20 cellular contexts compared by ENCODE assay signal in the genomic region with DNA sequence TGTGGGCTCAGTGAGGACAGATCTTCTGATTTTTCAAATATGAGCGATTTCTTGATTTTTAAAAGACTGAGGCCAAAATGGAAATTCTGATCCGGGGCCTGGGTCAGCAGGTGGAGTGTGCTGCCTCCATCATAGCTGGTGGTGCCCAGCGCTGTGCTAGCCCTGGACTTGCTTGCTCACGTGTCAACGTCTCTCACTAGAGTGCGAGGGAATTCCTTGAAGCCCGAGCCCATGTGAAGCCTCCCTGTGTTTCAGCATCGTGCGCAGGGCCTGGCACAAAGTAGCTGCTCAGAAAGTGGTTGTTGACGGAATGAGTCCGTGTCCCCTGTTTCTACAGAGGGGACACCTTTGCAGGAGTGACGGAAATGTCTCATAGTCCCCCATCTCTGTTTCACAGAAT. TPM values are rescaled to one million over a fixed set of nuclear protein-coding genes. Genes with fewer than 3 reads are reported as not detected.
A peak's percentile ranks its signal among the peaks of the same experiment; 100 is the strongest.
DNase-seq lines count a peak whose midpoint lies in the region; ATAC-seq and TF ChIP-seq lines count a peak whose summit lies in the region.
"Had no signal": no experiment of that assay in that cellular context is flagged by ENCODE, and none has a peak within 500 bp of the region (broad histone marks: within the 10 kb centered on the region; RNA-seq: fewer than 3 reads in every experiment).

No MANE protein-coding gene starts in this region.

- H3K4me1 Mint-ChIP-seq in activated CD4-positive, alpha-beta T cell treated with anti-CD3 and anti-CD28 coated beads for 36 hours: peaks cover 76% of the 10 kb centered on the region
- peaks cover 73% of the 10 kb centered on the region for H3K4me1 Mint-ChIP-seq in central memory CD8-positive, alpha-beta T cell
- peaks cover 36% of the 10 kb centered on the region for H3K4me1 Mint-ChIP-seq in progenitor cell of endocrine pancreas (ENCODE audit: low read depth)

- H3K14ac ChIP-seq in IMR-90 (replicated peaks; ENCODE audit: low read depth, low read length): no peak overlapping the region

- TF ChIP-seq CTCF in IMR-90 (conservative IDR thresholded peaks at IDR 0.05; ENCODE audit: low read depth, low read length) (no peak), progenitor cell of endocrine pancreas (IDR thresholded peaks at IDR 0.05; ENCODE audit: unreplicated experiment) (no peak), PC-3 (conservative IDR thresholded peaks at IDR 0.05; ENCODE audit: low read depth, low read length) (no peak)

- H3K27me3 Mint-ChIP-seq in activated CD4-positive, alpha-beta T cell treated with anti-CD3 and anti-CD28 coated beads for 36 hours: no peaks in the 10 kb centered on the region
- no peaks in the 10 kb centered on the region for H3K27me3 Mint-ChIP-seq in central memory CD8-positive, alpha-beta T cell
- H3K27me3 Mint-ChIP-seq in progenitor cell of endocrine pancreas: no peaks in the 10 kb centered on the region
- H3K27me3 Mint-ChIP-seq: B cell had no signal

- DNase-seq in activated CD4-positive, alpha-beta T cell treated with anti-CD3 and anti-CD28 coated beads for 36 hours: no peak
- no peak for DNase-seq in activated CD4-positive, alpha-beta T cell treated with anti-CD3 and anti-CD28 coated beads, Interleukin-2, amount 50 U/mL, for 48 hours
- DNase-seq in IMR-90: no peak
- DNase-seq in central memory CD8-positive, alpha-beta T cell (ENCODE audit: low spot score in 2 of 2): no peak
- no peak for DNase-seq in progenitor cell of endocrine pancreas (ENCODE audit: low spot score, unreplicated experiment)
- no peak for DNase-seq in amygdala (lab: John Stamatoyannopoulos, UW)
- no peak for DNase-seq in PC-3
- DNase-seq: activated CD4-positive, CD25-positive, alpha-beta regulatory T cell treated with anti-CD3 and anti-CD28 coated beads, Interleukin-2, amount 50 U/mL, for 72 hours; activated naive CD4-positive, alpha-beta T cell treated with anti-CD3 and anti-CD28 coated beads, Interleukin-2, amount 50 U/mL, for 16 hours; brain microvascular endothelial cell; NCI-H510A; RPMI8226; small intestine; stimulated activated CD4-positive, alpha-beta T cell treated with anti-CD3 and anti-CD28 coated beads, Interleukin-2, amount 100 ng/mL, for 48 hours had no signal

- H3K4me3 ChIP-seq in IMR-90 (ENCODE audit: insufficient read depth, low read depth, low read length): no peak overlapping the region
- H3K4me3 ChIP-seq in PC-3 (ENCODE audit: low read length): no peak overlapping the region
- H3K4me3 ChIP-seq: coronary artery, mucosa of descending colon, upper lobe of right lung had no signal

- H3K9ac ChIP-seq in IMR-90 (ENCODE audit: low read depth, low read length) (no peak overlapping the region), PC-3 (ENCODE audit: low read length) (no peak overlapping the region)

- H4K20me1 ChIP-seq in IMR-90 (ENCODE audit: insufficient read depth, low read length) (no peaks in the 10 kb centered on the region), PC-3 (ENCODE audit: low read length) (no peaks in the 10 kb centered on the region)

- H3K9me1 ChIP-seq in IMR-90 (ENCODE audit: insufficient read depth, low read length): peaks cover 22% of the 10 kb centered on the region

- H3K27ac ChIP-seq in IMR-90 (ENCODE audit: insufficient read depth, low read length) (no peak overlapping the region), PC-3 (ENCODE audit: low read length) (no peak overlapping the region)
- H3K27ac ChIP-seq: brain microvascular endothelial cell, coronary artery, upper lobe of right lung had no signal

- H2AFZ ChIP-seq in IMR-90 (replicated peaks; ENCODE audit: low read length, poor library complexity) (no peak overlapping the region), PC-3 (ENCODE audit: low read length) (no peak overlapping the region)

- no peak overlapping the region for H2BK20ac ChIP-seq in IMR-90 (ENCODE audit: low read depth, low read length)

- no peak overlapping the region for H4K5ac ChIP-seq in IMR-90 (ENCODE audit: low read depth, low read length)

- BruUV-seq in IMR-90 (replicated peaks; lab: Mats Ljungman, UMichigan) (no TSS peak), PC-3 (replicated peaks; lab: Mats Ljungman, UMichigan) (no TSS peak)

- H3K23ac ChIP-seq in IMR-90 (ENCODE audit: low read depth, low read length): no peak overlapping the region

- H3K9me2 ChIP-seq in PC-3 (replicated peaks; ENCODE audit: low read length): no peaks in the 10 kb centered on the region

- H2BK15ac ChIP-seq in IMR-90 (ENCODE audit: low read depth, low read length): peak overlapping the region; percentile 21; the same call in 1 of the 3 replicates

- H3K27me3 ChIP-seq in IMR-90 (ENCODE audit: control insufficient read depth, insufficient read depth, low read length) (peaks cover 4% of the 10 kb centered on the region; the same call in 1 of the 2 replicates), PC-3 (ENCODE audit: low read length) (no peaks in the 10 kb centered on the region)
- H3K27me3 ChIP-seq: brain microvascular endothelial cell, upper lobe of right lung had no signal

- H3K4me3 Mint-ChIP-seq in activated CD4-positive, alpha-beta T cell treated with anti-CD3 and anti-CD28 coated beads for 36 hours: no peak overlapping the region
- peak overlapping the region; percentile 70 for H3K4me3 Mint-ChIP-seq in central memory CD8-positive, alpha-beta T cell
- no peak overlapping the region for H3K4me3 Mint-ChIP-seq in progenitor cell of endocrine pancreas (ENCODE audit: low read depth)
- H3K4me3 Mint-ChIP-seq: B cell had no signal

- no peak overlapping the region for H2BK5ac ChIP-seq in IMR-90 (ENCODE audit: low read depth, low read length, poor library complexity, severe bottlenecking)

- peak overlapping the region; percentile 83 for H3K27ac Mint-ChIP-seq in activated CD4-positive, alpha-beta T cell treated with anti-CD3 and anti-CD28 coated beads for 36 hours
- peak overlapping the region; percentile 49 for H3K27ac Mint-ChIP-seq in central memory CD8-positive, alpha-beta T cell (ENCODE audit: low read depth)
- peak overlapping the region; percentile 26 for H3K27ac Mint-ChIP-seq in progenitor cell of endocrine pancreas
- H3K27ac Mint-ChIP-seq: B cell had no signal

- no peaks in the 10 kb centered on the region for H3K79me2 ChIP-seq in PC-3 (ENCODE audit: low read length)

- intact Hi-C loops in activated CD4-positive, alpha-beta T cell treated with anti-CD3 and anti-CD28 coated beads for 36 hours (cut with DNase I, micrococcal nuclease): loop anchor here in 1 of 2 experiments (10.0 kb wide), 2 partner anchors 239 to 871 kb away; a partner anchor contains a TSS
- intact Hi-C loops in IMR-90 (cut with micrococcal nuclease) (no loop called here), PC-3 (cut with micrococcal nuclease) (no loop called here)

- H3K9me3 ChIP-seq in IMR-90 (ENCODE audit: control insufficient read depth, insufficient read depth, low read length) (no peaks in the 10 kb centered on the region), PC-3 (ENCODE audit: low read length) (no peaks in the 10 kb centered on the region)
- H3K9me3 ChIP-seq: mucosa of descending colon, upper lobe of right lung had no signal

- WGBS in IMR-90 (ENCODE audit: extremely low coverage in 2 of 2, insufficient read length in 1 of 2), 2 experiments: 98% methylated on average over 7 of the region's 12 CpGs; no CpG with 5 or more reads in 1 of the 2 experiments

- no peak overlapping the region for H3K4ac ChIP-seq in IMR-90 (ENCODE audit: low read depth, low read length)

- H3K4me1 ChIP-seq in IMR-90 (ENCODE audit: control insufficient read depth, insufficient read depth, low read length): peaks cover 18% of the 10 kb centered on the region
- no peaks in the 10 kb centered on the region for H3K4me1 ChIP-seq in PC-3 (ENCODE audit: insufficient read depth, low read length)
- H3K4me1 ChIP-seq: upper lobe of right lung had no signal

- no peaks in the 10 kb centered on the region for H3F3A ChIP-seq in PC-3 (ENCODE audit: low read length, unreplicated experiment)

- H3K79me1 ChIP-seq in IMR-90 (ENCODE audit: low read depth in 1 of 2, low read length in 2 of 2): no peaks in the 10 kb centered on the region

- no peak overlapping the region for H3K18ac ChIP-seq in IMR-90 (ENCODE audit: low read depth, low read length)

- no peak overlapping the region for H3K56ac ChIP-seq in IMR-90 (ENCODE audit: extremely low read depth, insufficient read depth, low read length)

- no peak for TF ChIP-seq POLR2A in IMR-90 (IDR thresholded peaks at IDR 0.05; ENCODE audit: low read depth, low read length)

- dilution Hi-C loops in IMR-90 (cut with HindIII; ENCODE audit: low sequenced_read_pairs, unreplicated experiment): no loop called here

- no peaks in the 10 kb centered on the region for H3K9me3 Mint-ChIP-seq in activated CD4-positive, alpha-beta T cell treated with anti-CD3 and anti-CD28 coated beads for 36 hours (ENCODE audit: low read depth)
- no peaks in the 10 kb centered on the region for H3K9me3 Mint-ChIP-seq in central memory CD8-positive, alpha-beta T cell
- H3K9me3 Mint-ChIP-seq in progenitor cell of endocrine pancreas (ENCODE audit: low read depth): no peaks in the 10 kb centered on the region

- ATAC-seq in activated CD4-positive, alpha-beta T cell treated with anti-CD3 and anti-CD28 coated beads for 36 hours: no peak
- ATAC-seq in IMR-90 (ENCODE audit: low read depth) (no peak), PC-3 (no peak), HG02981 (IDR thresholded peaks at IDR 0.05; ENCODE audit: unreplicated experiment) (no peak)
- no peak for ATAC-seq in central memory CD8-positive, alpha-beta T cell (replicated peaks; ENCODE audit: extremely low read depth, poor library complexity, severe bottlenecking)
- ATAC-seq: mucosa of descending colon, SK-N-SH treated with all-trans-retinoic acid at 6 μM for 48 hours, upper lobe of right lung had no signal

- in situ Hi-C loops in IMR-90 (cut with MboI; ENCODE audit: low sequenced_read_pairs): no loop called here

- H2AK5ac ChIP-seq in IMR-90 (ENCODE audit: low read depth, low read length): peak overlapping the region; percentile 69; the same call in 1 of the 2 replicates

- H3K4me2 ChIP-seq in IMR-90 (ENCODE audit: low read depth, low read length): no peak overlapping the region
- no peak overlapping the region for H3K4me2 ChIP-seq in PC-3 (ENCODE audit: low read length)

- POLR2A ChIA-PET in activated CD4-positive, alpha-beta T cell treated with anti-CD3 and anti-CD28 coated beads for 36 hours (lab: Charles Lee): no interaction called here
- POLR2A ChIA-PET in IMR-90 (lab: Charles Lee; ENCODE audit: unreplicated experiment) (no interaction called here), PC-3 (lab: Charles Lee; ENCODE audit: unreplicated experiment) (no interaction called here)

- CTCF ChIA-PET in activated CD4-positive, alpha-beta T cell treated with anti-CD3 and anti-CD28 coated beads for 36 hours (lab: Charles Lee): interaction anchor here (0.5 to 1.3 kb wide), 6 partner anchors 8 to 141 kb away, joined by 3 to 4 read pairs (median 3); no protein-coding TSS in a partner anchor
- CTCF ChIA-PET in IMR-90 (lab: Yijun Ruan, JAX) (no interaction called here), PC-3 (lab: Charles Lee) (no interaction called here)

- H3K36me3 ChIP-seq in IMR-90 (ENCODE audit: control insufficient read depth, insufficient read depth, low read length) (no peaks in the 10 kb centered on the region), PC-3 (ENCODE audit: low read depth, low read length) (peaks cover 3% of the 10 kb centered on the region; the same call in 1 of the 2 replicates)
- H3K36me3 ChIP-seq: brain microvascular endothelial cell, upper lobe of right lung had no signal

- no peak overlapping the region for H4K91ac ChIP-seq in IMR-90 (ENCODE audit: insufficient read depth, low read depth, low read length)

- H4K8ac ChIP-seq in IMR-90 (ENCODE audit: low read depth in 2 of 2, low read length in 2 of 2): no peak overlapping the region

- no peak overlapping the region for H2AK9ac ChIP-seq in IMR-90 (replicated peaks; ENCODE audit: low read depth, low read length, poor library complexity)

- H2BK120ac ChIP-seq in IMR-90 (ENCODE audit: low read depth, low read length): no peak overlapping the region

- H3K36me3 Mint-ChIP-seq in activated CD4-positive, alpha-beta T cell treated with anti-CD3 and anti-CD28 coated beads for 36 hours (ENCODE audit: low read depth): peaks cover 2% of the 10 kb centered on the region
- H3K36me3 Mint-ChIP-seq in central memory CD8-positive, alpha-beta T cell (ENCODE audit: insufficient read depth): peaks cover 7% of the 10 kb centered on the region
- H3K36me3 Mint-ChIP-seq in progenitor cell of endocrine pancreas (ENCODE audit: insufficient read depth): peaks cover 10% of the 10 kb centered on the region

- TF ChIP-seq RAD21 in IMR-90 (IDR thresholded peaks at IDR 0.05; ENCODE audit: low read length): no peak

RNA-seq across cellular contexts. Expression of a gene that starts 50.5 kb away (rescaled TPM):
- total RNA-seq in activated CD4-positive, alpha-beta T cell treated with anti-CD3 and anti-CD28 coated beads for 36 hours: 10 to 100 TPM; 55.9 to 62.2 TPM
- total RNA-seq in IMR-90 (2012; rRNA removed) (51.8 and 53.3 TPM in 2 replicates), progenitor cell of endocrine pancreas (39.3 and 44.2 TPM in 2 replicates), PC-3 (2014; rRNA removed) (26.3 and 30.8 TPM in 2 replicates)
- polyA plus RNA-seq in IMR-90 (2012; rRNA removed): 65.6 and 68.7 TPM in 2 replicates
- 40.0 and 73.3 TPM in 2 replicates for polyA plus RNA-seq in IMR-90 (2012; cell fraction: cytosol; rRNA removed)
- polyA plus RNA-seq in IMR-90 (2012; cell fraction: nucleus; rRNA removed; ENCODE audit: low replicate concordance): 93.2 and 94.6 TPM in 2 replicates

Comparison
In these comparisons a context has a peak if more than half of its experiments do, and no peak if none do; other contexts are left out.
1. H3K27ac Mint-ChIP-seq: peak in every context shown above with its lines; median percentile 83 in activated CD4-positive, alpha-beta T cell treated with anti-CD3 and anti-CD28 coated beads for 36 hours; 49 in central memory CD8-positive, alpha-beta T cell; 26 in progenitor cell of endocrine pancreas.